1 cellular context compared by ENCODE assay signal in the genomic region with DNA sequence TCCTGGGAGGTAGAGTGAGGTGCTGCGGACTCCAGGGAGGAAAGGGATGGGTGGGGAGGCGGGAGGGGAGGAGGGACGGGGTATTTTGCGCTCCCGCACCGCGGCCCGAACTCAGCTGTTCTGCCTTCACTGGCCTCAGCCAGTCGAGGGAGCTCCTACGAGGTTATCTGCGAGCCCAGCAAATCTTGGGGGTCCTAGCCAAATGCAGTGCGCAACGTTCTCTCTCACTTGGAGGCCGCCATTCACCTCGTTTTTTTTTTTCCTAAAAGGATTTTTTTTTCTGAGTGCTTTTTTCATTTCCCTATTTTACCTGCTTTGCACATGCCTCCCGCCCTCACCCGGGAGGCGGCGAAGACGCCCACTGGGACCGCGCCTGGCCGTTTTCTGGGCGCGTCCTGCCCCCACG.
TF ChIP-seq lines count a peak whose summit lies in the region.

No MANE protein-coding gene starts in this region.

TF ChIP-seq in GM12878, 131 proteins besides CTCF, POLR2A, EP300 and RAD21:
- no peak for TF ChIP-seq SMAD1 (IDR thresholded peaks at IDR 0.05; ENCODE audit: low read depth, partially characterized antibody)
- TF ChIP-seq YY1 (IDR thresholded peaks at IDR 0.05; ENCODE audit: low read depth, low read length): no peak
- TF ChIP-seq RELB (IDR thresholded peaks at IDR 0.05; ENCODE audit: low read depth): peak; percentile 56; the same call in 1 of the 2 replicates
- TF ChIP-seq ZNF687 (IDR thresholded peaks at IDR 0.05): no peak; the same call in 1 of the 2 replicates
- TF ChIP-seq BHLHE40 (IDR thresholded peaks at IDR 0.05; ENCODE audit: borderline replicate concordance in 1 of 2, low read depth in 2 of 2, low read length in 1 of 2): peak in 1 of 2 experiments; percentile 48; a peak in 3 of 4 replicates
- no peak for TF ChIP-seq ZBTB4 (CRISPR knock-in tag; IDR thresholded peaks at IDR 0.05)
- no peak for TF ChIP-seq CHD1 (IDR thresholded peaks at IDR 0.05; ENCODE audit: low read depth, low read length)
- no peak for TF ChIP-seq SMC3 (IDR thresholded peaks at IDR 0.05; ENCODE audit: borderline replicate concordance, low read length)
- TF ChIP-seq, protein P1, sequence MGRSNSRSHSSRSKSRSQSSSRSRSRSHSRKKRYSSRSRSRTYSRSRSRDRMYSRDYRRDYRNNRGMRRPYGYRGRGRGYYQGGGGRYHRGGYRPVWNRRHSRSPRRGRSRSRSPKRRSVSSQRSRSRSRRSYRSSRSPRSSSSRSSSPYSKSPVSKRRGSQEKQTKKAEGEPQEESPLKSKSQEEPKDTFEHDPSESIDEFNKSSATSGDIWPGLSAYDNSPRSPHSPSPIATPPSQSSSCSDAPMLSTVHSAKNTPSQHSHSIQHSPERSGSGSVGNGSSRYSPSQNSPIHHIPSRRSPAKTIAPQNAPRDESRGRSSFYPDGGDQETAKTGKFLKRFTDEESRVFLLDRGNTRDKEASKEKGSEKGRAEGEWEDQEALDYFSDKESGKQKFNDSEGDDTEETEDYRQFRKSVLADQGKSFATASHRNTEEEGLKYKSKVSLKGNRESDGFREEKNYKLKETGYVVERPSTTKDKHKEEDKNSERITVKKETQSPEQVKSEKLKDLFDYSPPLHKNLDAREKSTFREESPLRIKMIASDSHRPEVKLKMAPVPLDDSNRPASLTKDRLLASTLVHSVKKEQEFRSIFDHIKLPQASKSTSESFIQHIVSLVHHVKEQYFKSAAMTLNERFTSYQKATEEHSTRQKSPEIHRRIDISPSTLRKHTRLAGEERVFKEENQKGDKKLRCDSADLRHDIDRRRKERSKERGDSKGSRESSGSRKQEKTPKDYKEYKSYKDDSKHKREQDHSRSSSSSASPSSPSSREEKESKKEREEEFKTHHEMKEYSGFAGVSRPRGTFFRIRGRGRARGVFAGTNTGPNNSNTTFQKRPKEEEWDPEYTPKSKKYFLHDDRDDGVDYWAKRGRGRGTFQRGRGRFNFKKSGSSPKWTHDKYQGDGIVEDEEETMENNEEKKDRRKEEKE (IDR thresholded peaks at IDR 0.05): no peak
- no peak for TF ChIP-seq POLR2AphosphoS5 (IDR thresholded peaks at IDR 0.05; ENCODE audit: low read length)
- TF ChIP-seq TBL1XR1 (IDR thresholded peaks at IDR 0.05; ENCODE audit: low read depth, low read length): no peak
- peak; percentile 22; the same call in 1 of the 2 replicates for TF ChIP-seq MTA2 (IDR thresholded peaks at IDR 0.05; ENCODE audit: low read depth)
- TF ChIP-seq IKZF1 (conservative IDR thresholded peaks at IDR 0.05): no peak
- TF ChIP-seq MTA3 (IDR thresholded peaks at IDR 0.05; ENCODE audit: borderline replicate concordance, low read length): no peak
- no peak for TF ChIP-seq SIN3A (IDR thresholded peaks at IDR 0.05; ENCODE audit: low read depth, low read length)
- peak; percentile 23 for TF ChIP-seq MEF2B (IDR thresholded peaks at IDR 0.05; ENCODE audit: partially characterized antibody, poor library complexity, severe bottlenecking)
- no peak for TF ChIP-seq TCF12 (IDR thresholded peaks at IDR 0.05; ENCODE audit: low read depth, low read length)
- TF ChIP-seq SMAD5 (IDR thresholded peaks at IDR 0.05; ENCODE audit: low read depth): no peak
- TF ChIP-seq USF1 (IDR thresholded peaks at IDR 0.05; ENCODE audit: borderline replicate concordance, extremely low read length, insufficient read depth, low read depth, low read length): no peak
- TF ChIP-seq IKZF2 (IDR thresholded peaks at IDR 0.05): 0 out of 4 replicates have a peak, but pooled peaks of 1 of the 2 experiments have one; percentile 36
- peak; percentile 26; the same call in 1 of the 2 replicates for TF ChIP-seq SPI1 (IDR thresholded peaks at IDR 0.05; ENCODE audit: borderline replicate concordance, insufficient read depth, low read depth, low read length)
- TF ChIP-seq ATF2 (IDR thresholded peaks at IDR 0.05; ENCODE audit: low read length): no peak
- TF ChIP-seq GATAD2B (conservative IDR thresholded peaks at IDR 0.05; ENCODE audit: low read depth): no peak
- no peak for TF ChIP-seq SKIL (IDR thresholded peaks at IDR 0.05; ENCODE audit: low read depth, poor library complexity, severe bottlenecking)
- no peak for TF ChIP-seq TCF3 (IDR thresholded peaks at IDR 0.05; ENCODE audit: borderline replicate concordance, insufficient read depth, low read depth, low read length)
- TF ChIP-seq ZBTB11 (CRISPR knock-in tag; IDR thresholded peaks at IDR 0.05): no peak
- 0 out of 2 replicates have a peak, but pooled peaks have one; percentile 12 for TF ChIP-seq EED (IDR thresholded peaks at IDR 0.05; ENCODE audit: low read depth)
- no peak for TF ChIP-seq ETV6 (conservative IDR thresholded peaks at IDR 0.05 in 1 of 2, IDR thresholded peaks at IDR 0.05 in 1 of 2; ENCODE audit: borderline replicate concordance in 1 of 2, low read depth in 1 of 2)
- peak; percentile 80 for TF ChIP-seq ZNF384 (IDR thresholded peaks at IDR 0.05; ENCODE audit: borderline replicate concordance, low read depth, low read length)
- TF ChIP-seq SUZ12 (IDR thresholded peaks at IDR 0.05; ENCODE audit: unreplicated experiment): peak; percentile 85
- no peak for TF ChIP-seq BCL11A (IDR thresholded peaks at IDR 0.05; ENCODE audit: low read depth, low read length)
